Comparison of ENCODE assay signal across 13 cellular contexts in the genomic region with DNA sequence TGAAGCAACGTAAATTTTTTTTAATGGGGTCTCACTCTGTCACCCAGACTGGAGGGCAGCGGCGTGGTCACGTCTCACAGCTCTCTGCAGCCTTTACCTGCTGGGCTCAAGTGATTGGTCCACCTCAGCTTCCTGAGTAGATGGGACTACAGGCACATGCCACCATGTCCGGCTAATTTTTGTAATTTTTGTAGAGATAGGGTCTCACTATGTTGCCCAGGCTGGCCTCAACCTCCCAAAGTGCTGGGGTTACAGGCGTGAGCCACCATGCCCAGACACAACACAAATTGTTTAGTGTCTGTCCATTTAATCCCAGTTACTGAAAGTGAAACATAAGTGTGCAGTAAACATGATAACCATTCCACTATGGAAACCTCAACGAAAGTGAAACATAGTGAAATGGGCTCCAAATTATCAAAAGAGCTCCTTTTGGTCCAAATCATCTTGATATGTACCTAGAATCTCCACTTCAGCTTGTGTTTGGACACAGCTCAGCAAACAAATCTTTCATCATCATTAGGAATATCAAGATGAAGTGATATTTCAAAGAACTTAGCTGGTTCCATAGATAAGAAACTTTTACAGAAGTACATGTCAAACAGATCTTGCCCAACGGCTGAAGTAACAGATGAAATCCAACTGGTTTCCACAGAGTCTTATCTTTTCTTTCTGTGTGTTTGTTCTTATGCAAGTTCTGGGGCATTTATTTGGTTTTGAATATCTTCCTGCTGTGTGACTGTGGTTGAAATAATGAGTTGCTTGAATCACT. TPM values are rescaled to one million over a fixed set of nuclear protein-coding genes. Genes with fewer than 3 reads are reported as not detected.
DNase-seq lines count a peak whose midpoint lies in the region; ATAC-seq and TF ChIP-seq lines count a peak whose summit lies in the region.
"Had no signal": no experiment of that assay in that cellular context is flagged by ENCODE, and none has a peak within 500 bp of the region (broad histone marks: within the 10 kb centered on the region; RNA-seq: fewer than 3 reads in every experiment).

No MANE protein-coding gene starts in this region.

- H2AK5ac ChIP-seq in trophoblast cell (ENCODE audit: low read length), result peak overlapping the region; percentile 64

- no peak overlapping the region for H4K12ac ChIP-seq in trophoblast cell (ENCODE audit: low read depth, low read length)

- peak overlapping the region; percentile 84 for H4K91ac ChIP-seq in trophoblast cell (ENCODE audit: low read depth, low read length)

- H2BK5ac ChIP-seq in trophoblast cell (ENCODE audit: low read depth, low read length, poor library complexity), result peak overlapping the region; percentile 89

- H3K18ac ChIP-seq in trophoblast cell (ENCODE audit: low read length), result peak overlapping the region; percentile 75

- H3K4me3 ChIP-seq in trophoblast cell (ENCODE audit: low read depth, low read length), result no peak overlapping the region
- H3K4me3 ChIP-seq: GM12878 had no signal

- peak overlapping the region; percentile 80 for H2BK120ac ChIP-seq in trophoblast cell (ENCODE audit: insufficient read depth, low read length, poor library complexity)

- TF ChIP-seq POLR2A in erythroblast (IDR thresholded peaks at IDR 0.05; ENCODE audit: low read length), result no peak

- H4K8ac ChIP-seq in trophoblast cell (ENCODE audit: low read depth, low read length), result peak overlapping the region; percentile 32

- DNase-seq in GDM1 (lab: John Stamatoyannopoulos, UW) (peak; percentile 38), MV-4-11 (lab: John Stamatoyannopoulos, UW) (peak; percentile 93), erythroblast (lab: John Stamatoyannopoulos, UW) (peak; percentile 20 to 51), trophoblast cell (peak; percentile 73 to 92), G401 (ENCODE audit: low spot score) (no peak), head of caudate nucleus (no peak)
- no peak for DNase-seq in stimulated activated naive CD8-positive, alpha-beta T cell treated with anti-CD3 and anti-CD28 coated beads, Interleukin-15, Interleukin-2, amounts not matched to agents 100 U/mL and 50 U/mL, for 24 hours
- DNase-seq: CD8-positive, alpha-beta T cell; NCI-H1417 treated with DMSO at 0.1 percent for 48 hours had no signal

- peak overlapping the region; percentile 72 for H3K14ac ChIP-seq in trophoblast cell (ENCODE audit: low read length)

- H3K4me2 ChIP-seq in trophoblast cell (ENCODE audit: low read length), result no peak overlapping the region

- H3K9me3 ChIP-seq in trophoblast cell (ENCODE audit: insufficient read depth, low read depth, low read length), result no peaks in the 10 kb centered on the region

- ATAC-seq in stimulated activated naive CD8-positive, alpha-beta T cell treated with anti-CD3 and anti-CD28 coated beads, Interleukin-15, Interleukin-2, amounts not matched to agents 100 U/mL and 50 U/mL, for 24 hours, result no peak
- no peak for ATAC-seq in GM18520 (IDR thresholded peaks at IDR 0.05; ENCODE audit: unreplicated experiment)
- ATAC-seq: activated CD4-positive, CD25-positive, alpha-beta regulatory T cell treated with anti-CD3 and anti-CD28 coated beads, Interleukin-2, amount 50 U/mL, for 24 hours; CD8-positive, alpha-beta T cell; esophagus mucosa; GM12878 had no signal

- in situ Hi-C loops in G401 (cut with HindIII; ENCODE audit: low sequenced_read_pairs), result no loop called here

- peak overlapping the region; percentile 34 for H3K27ac ChIP-seq in trophoblast cell (ENCODE audit: low read depth, low read length)

- intact Hi-C loops in head of caudate nucleus (cut with DNase I), result no loop called here

- peak overlapping the region; percentile 35 for H2AFZ ChIP-seq in trophoblast cell (ENCODE audit: insufficient read depth, low read length, poor library complexity)

- no peak overlapping the region for H3K23ac ChIP-seq in trophoblast cell (ENCODE audit: low read length)

- no CpG with 5 or more reads among the region's 8 CpGs for WGBS in trophoblast cell (ENCODE audit: extremely low coverage, insufficient coverage, insufficient read length)

- peak overlapping the region; percentile 15 for H3K4ac ChIP-seq in trophoblast cell (ENCODE audit: low read depth, low read length)

- H3K79me2 ChIP-seq in trophoblast cell (ENCODE audit: control insufficient read depth, insufficient read depth, low read length, poor library complexity), result no peaks in the 10 kb centered on the region

- peaks cover 44% of the 10 kb centered on the region for H3K79me1 ChIP-seq in trophoblast cell (ENCODE audit: low read length)

- H3K36me3 ChIP-seq in trophoblast cell (ENCODE audit: control insufficient read depth in 1 of 2, insufficient read depth in 2 of 2, low read length in 2 of 2), result no peaks in the 10 kb centered on the region

- peaks cover 11 to 12% of the 10 kb centered on the region in 2 experiments for H3K4me1 ChIP-seq in trophoblast cell (ENCODE audit: control insufficient read depth in 1 of 2, insufficient read depth in 2 of 2, low read length in 2 of 2)

- H2BK12ac ChIP-seq in trophoblast cell (ENCODE audit: low read length), result peak overlapping the region; percentile 97

- H3K9ac ChIP-seq in trophoblast cell (ENCODE audit: low read length), result no peak overlapping the region

- no peaks in the 10 kb centered on the region for H3K27me3 ChIP-seq in trophoblast cell (ENCODE audit: insufficient read depth, low read length)

RNA-seq across cellular contexts. Expression of gene PLPP1, which starts 41.2 kb away (rescaled TPM):
- polyA plus RNA-seq in trophoblast cell (2013), result 87.5 and 92.7 TPM in 2 replicates
- 7.6 and 13.3 TPM in 2 replicates for total RNA-seq in G401 (2014; rRNA removed; shearing (Covaris generic))

Comparison
In these comparisons a context has a peak if more than half of its experiments do, and no peak if none do; other contexts are left out.
1. DNase-seq: peak in GDM1 (single experiment), MV-4-11 (single experiment), erythroblast (2 of 2) and trophoblast cell (2 of 2); none in stimulated activated naive CD8-positive, alpha-beta T cell treated with anti-CD3 and anti-CD28 coated beads, Interleukin-15, Interleukin-2, amounts not matched to agents 100 U/mL and 50 U/mL, for 24 hours (single experiment), G401 (single experiment) and head of caudate nucleus (0 of 42).